In the genomic region with DNA sequence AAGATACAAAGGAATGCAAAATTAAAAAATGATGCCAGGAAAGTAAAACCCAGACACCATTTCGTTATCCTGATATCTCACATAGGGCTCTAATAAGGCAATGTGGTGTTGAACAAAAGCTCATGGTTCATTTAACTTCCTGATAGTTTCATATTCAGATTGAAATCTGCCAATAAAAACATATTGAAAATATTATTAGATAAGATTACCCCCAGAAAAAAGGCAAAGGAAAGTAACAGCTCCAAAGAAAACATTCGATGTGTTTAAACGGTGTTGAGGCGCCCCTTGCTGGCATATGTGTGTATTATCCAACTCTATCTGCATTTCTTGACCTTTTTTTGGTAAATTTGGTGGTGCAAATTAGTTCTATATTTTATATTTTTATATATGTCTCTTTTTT, we compare ENCODE assay signal across 8 cellular contexts.
DNase-seq lines count a peak whose midpoint lies in the region; ATAC-seq and TF ChIP-seq lines count a peak whose summit lies in the region.

No MANE protein-coding gene starts in this region.

- WGBS in right cardiac atrium = 17% methylated on average over 4 of the region's 4 CpGs
- 27 to 42% (median 35%) methylated on average over 4 of the region's 4 CpGs for WGBS in spleen, 5 donors

- TF ChIP-seq POLR2A in spleen (IDR thresholded peaks at IDR 0.05) = no peak

- no TSS peak for BruUV-seq in Panc1 (replicated peaks; lab: Mats Ljungman, UMichigan)

- H3K36me3 ChIP-seq in GM06990 (ENCODE audit: control insufficient read depth, insufficient read depth, low read length) (peaks cover 8% of the 10 kb centered on the region), Panc1 (ENCODE audit: control insufficient read depth, insufficient read depth, low read length) (no peaks in the 10 kb centered on the region; the same call in 1 of the 2 replicates), spleen (peaks cover 4 to 47% (median 26%) of the 10 kb centered on the region in 6 donors)

- ATAC-seq in Panc1 = no peak
- no peak for ATAC-seq in activated naive CD8-positive, alpha-beta T cell treated with anti-CD3 and anti-CD28 coated beads, Interleukin-2, amount 50 U/mL, for 24 hours
- peak; percentile 64 to 67 for ATAC-seq in right cardiac atrium
- ATAC-seq in HG02588 (IDR thresholded peaks at IDR 0.05; ENCODE audit: unreplicated experiment) = no peak

- H3K4me3 ChIP-seq in GM06990 (replicated peaks; ENCODE audit: low read depth, low read length) (no peak overlapping the region), Panc1 (ENCODE audit: low read depth in 2 of 2, low read length in 2 of 2) (no peak overlapping the region), right cardiac atrium (ENCODE audit: low read length) (no peak overlapping the region), spleen (no peak overlapping the region)

- H3K27ac Mint-ChIP-seq in activated naive CD8-positive, alpha-beta T cell treated with anti-CD3 and anti-CD28 coated beads, Interleukin-2, amount 50 U/mL, for 24 hours = no peak overlapping the region

- peaks cover 21% of the 10 kb centered on the region for H3K36me3 Mint-ChIP-seq in activated naive CD8-positive, alpha-beta T cell treated with anti-CD3 and anti-CD28 coated beads, Interleukin-2, amount 50 U/mL, for 24 hours (ENCODE audit: low read depth)

- H3K9me3 Mint-ChIP-seq in activated naive CD8-positive, alpha-beta T cell treated with anti-CD3 and anti-CD28 coated beads, Interleukin-2, amount 50 U/mL, for 24 hours = no peaks in the 10 kb centered on the region

- intact Hi-C loops in Panc1 (cut with micrococcal nuclease; ENCODE audit: unreplicated experiment) (loop anchor here (1.0 to 2.0 kb wide), 2 partner anchors 170 to 228 kb away; no protein-coding TSS in a partner anchor), right cardiac atrium (cut with DNase I) (loop anchor here in 3 of 4 donors (2.0 to 10.0 kb wide), 5 partner anchors 169 to 229 kb away; partner anchors contain the start of gene LRCH1 (in 1 of the 3)), spleen (cut with DNase I; ENCODE audit: low total_unique reads) (loop anchor here (5.0 kb wide), 1 partner anchor 229 kb away; no protein-coding TSS in a partner anchor)

- H3K9me3 ChIP-seq in Panc1 (ENCODE audit: control insufficient read depth, insufficient read depth, low read depth, low read length) (no peaks in the 10 kb centered on the region), right cardiac atrium (ENCODE audit: control insufficient read depth, low read length) (no peaks in the 10 kb centered on the region), spleen (no peaks in the 10 kb centered on the region)

- CTCF ChIA-PET in Panc1 (lab: Charles Lee) = interaction anchor here (1.1 kb wide), 1 partner anchor 169 kb away, joined by 12 read pairs; no protein-coding TSS in a partner anchor

- H3K4me1 Mint-ChIP-seq in activated naive CD8-positive, alpha-beta T cell treated with anti-CD3 and anti-CD28 coated beads, Interleukin-2, amount 50 U/mL, for 24 hours = no peaks in the 10 kb centered on the region

- in situ Hi-C loops in ACHN (cut with HindIII; ENCODE audit: low pct_ligation_motif_present, low pct_unique_long_range_greater_than_20kb, low sequenced_read_pairs) = no loop called here
- in situ Hi-C loops in Panc1 (cut with HindIII; ENCODE audit: low pct_unique_long_range_greater_than_20kb, low sequenced_read_pairs) = no loop called here

- H3K4me3 Mint-ChIP-seq in activated naive CD8-positive, alpha-beta T cell treated with anti-CD3 and anti-CD28 coated beads, Interleukin-2, amount 50 U/mL, for 24 hours = no peak overlapping the region

- no peaks in the 10 kb centered on the region for H3K4me1 ChIP-seq in Panc1 (ENCODE audit: control insufficient read depth, insufficient read depth, low read length)
- H3K4me1 ChIP-seq in right cardiac atrium (ENCODE audit: control insufficient read depth, insufficient read depth, low read length) = no peaks in the 10 kb centered on the region
- peaks cover 0 to 20% (median 7%) of the 10 kb centered on the region in 6 donors for H3K4me1 ChIP-seq in spleen

- H3K27me3 Mint-ChIP-seq in activated naive CD8-positive, alpha-beta T cell treated with anti-CD3 and anti-CD28 coated beads, Interleukin-2, amount 50 U/mL, for 24 hours = no peaks in the 10 kb centered on the region

- POLR2A ChIA-PET in Panc1 (lab: Charles Lee) = no interaction called here

- peak; percentile 41 for DNase-seq in ACHN
- no peak for DNase-seq in GM06990 (ENCODE audit: extremely low read depth, insufficient read length)
- no peak for DNase-seq in Panc1 (ENCODE audit: low read depth, low spot score)
- DNase-seq in activated naive CD8-positive, alpha-beta T cell treated with anti-CD3 and anti-CD28 coated beads, Interleukin-2, amount 50 U/mL, for 24 hours = peak; percentile 32
- peak in 2 of 3 donors; percentile 32 to 69 for DNase-seq in right cardiac atrium
- no peak for DNase-seq in spleen
- no peak for DNase-seq in MV-4-11 (lab: John Stamatoyannopoulos, UW)

- TF ChIP-seq CTCF in GM06990 (IDR thresholded peaks at IDR 0.05; ENCODE audit: insufficient read depth, low read length, poor library complexity, severe bottlenecking) (peak; percentile 50), Panc1 (IDR thresholded peaks at IDR 0.05) (peak; percentile 58; the same call in 1 of the 2 replicates), spleen (IDR thresholded peaks at IDR 0.05 in 8 of 11, conservative IDR thresholded peaks at IDR 0.05 in 3 of 11) (peak; percentile 46 to 78 (median 63))

- H3K27me3 ChIP-seq in GM06990 (replicated peaks; ENCODE audit: control insufficient read depth, insufficient read depth, low read length) = no peaks in the 10 kb centered on the region
- no peaks in the 10 kb centered on the region for H3K27me3 ChIP-seq in Panc1 (ENCODE audit: control insufficient read depth, insufficient read depth, low read length)
- no peaks in the 10 kb centered on the region for H3K27me3 ChIP-seq in right cardiac atrium (ENCODE audit: control insufficient read depth, insufficient read depth)
- H3K27me3 ChIP-seq in spleen (replicated peaks in 1 of 7) = no peaks in the 10 kb centered on the region

- H3K27ac ChIP-seq in Panc1 (ENCODE audit: low read length) = no peak overlapping the region
- H3K27ac ChIP-seq in right cardiac atrium (ENCODE audit: low read length) = no peak overlapping the region
- no peak overlapping the region for H3K27ac ChIP-seq in spleen

Comparison
In these comparisons a context has a peak if more than half of its experiments do, and no peak if none do; other contexts are left out.
1. DNase-seq: peak in ACHN (single experiment), activated naive CD8-positive, alpha-beta T cell treated with anti-CD3 and anti-CD28 coated beads, Interleukin-2, amount 50 U/mL, for 24 hours (single experiment) and right cardiac atrium (2 of 3); none in GM06990 (single experiment), Panc1 (single experiment), spleen (single experiment) and MV-4-11 (single experiment).
2. ATAC-seq: peak in right cardiac atrium (2 of 2); none in Panc1 (single experiment), activated naive CD8-positive, alpha-beta T cell treated with anti-CD3 and anti-CD28 coated beads, Interleukin-2, amount 50 U/mL, for 24 hours (single experiment) and HG02588 (single experiment).
3. Peak in every context shown above with its lines, with median percentiles within 50 percentile points of each other: CTCF ChIP-seq.